In the genomic region with DNA sequence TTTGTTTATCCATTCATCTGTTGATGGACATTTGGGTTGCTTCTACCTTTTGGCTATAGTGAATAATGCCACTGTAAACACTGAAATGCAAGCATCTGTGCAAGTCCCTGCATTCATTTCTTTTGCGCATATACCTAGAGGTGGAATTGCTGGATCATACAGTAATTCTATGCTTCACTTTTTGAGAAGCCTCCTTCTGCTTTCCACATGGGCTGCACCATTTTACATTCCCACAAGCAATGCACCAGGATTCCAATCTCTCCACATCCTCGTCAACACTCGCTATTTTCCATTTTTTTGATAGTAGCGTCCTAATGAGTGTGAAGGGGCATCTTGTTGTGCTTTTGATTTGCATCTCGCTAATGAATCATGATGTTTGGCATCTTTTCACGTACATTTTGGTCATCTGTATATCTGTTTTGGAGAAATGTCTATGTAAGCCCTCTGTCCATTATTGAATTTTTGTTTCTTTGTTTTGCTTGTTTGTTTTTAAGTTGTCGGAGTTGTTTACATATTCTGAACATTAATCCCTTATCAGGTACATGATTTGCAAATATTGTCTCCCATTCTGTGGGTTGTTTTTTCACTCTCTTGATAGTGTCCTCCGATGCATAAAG, we compare ENCODE assay signal across 7 cellular contexts.
"Had no signal": no experiment of that assay in that cellular context is flagged by ENCODE, and none has a peak within 500 bp of the region (broad histone marks: within the 10 kb centered on the region; RNA-seq: fewer than 3 reads in every experiment).

No MANE protein-coding gene starts in this region.

- DNase-seq: GDM1, GF-D8 had no signal

- H3K4me3 ChIP-seq: GM12878 had no signal

- ATAC-seq: GM12878 had no signal

- FAIRE-seq: G401.6, GM12878, GM12892, GM18507, GM19239 had no signal
